ENCODE assay signal across 17 cellular contexts in the genomic region with DNA sequence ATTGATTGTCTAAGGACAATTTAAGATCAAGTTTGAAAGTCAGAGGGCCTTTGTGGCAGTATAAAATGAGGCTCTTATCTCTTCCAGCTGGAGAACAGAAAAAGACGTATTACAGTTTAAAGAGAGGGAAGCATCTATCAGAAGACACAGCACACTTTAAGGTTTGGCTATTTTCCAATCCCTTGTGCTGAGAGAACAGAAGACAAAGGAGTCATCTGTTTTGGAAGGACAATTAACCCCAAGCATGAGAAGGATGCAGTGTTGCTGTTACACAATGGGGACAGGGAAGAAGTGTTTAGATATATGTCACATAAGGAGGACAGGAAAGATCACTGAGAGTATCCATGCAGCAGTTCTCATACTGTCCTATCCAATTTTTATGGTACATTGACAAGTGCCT.
"Had no signal": no experiment of that assay in that cellular context is flagged by ENCODE, and none has a peak within 500 bp of the region (broad histone marks: within the 10 kb centered on the region; RNA-seq: fewer than 3 reads in every experiment).

No MANE protein-coding gene starts in this region.

- ATAC-seq: lower lobe of right lung had no signal

- DNase-seq: activated CD4-positive, CD25-positive, alpha-beta regulatory T cell treated with anti-CD3 and anti-CD28 coated beads, Interleukin-2, amount 50 U/mL, for 72 hours; activated CD8-positive, alpha-beta memory T cell treated with anti-CD3 and anti-CD28 coated beads for 24 hours; activated CD8-positive, alpha-beta memory T cell treated with anti-CD3 and anti-CD28 coated beads, Interleukin-2, amount 50 U/mL, for 48 hours; activated effector memory CD4-positive, alpha-beta T cell treated with anti-CD3 and anti-CD28 coated beads, Interleukin-2, amount 50 U/mL, for 16 hours; activated T-cell treated with anti-CD3 and anti-CD28 coated beads, Interleukin-2, amount 50 U/mL, for 48 hours; adrenal gland; effector CD4-positive, alpha-beta T cell; hypothalamus; lower lobe of right lung; nephron progenitor cell; nucleus accumbens; posterior cingulate gyrus; retina; spleen; stimulated activated naive CD4-positive, alpha-beta T cell; T1000; thyroid gland had no signal
